31 cellular contexts compared by ENCODE assay signal in genomic region chr7:108846471-108846870, GRCh38.
"Had no signal": no experiment of that assay in that cellular context is flagged by ENCODE, and none has a peak within 500 bp of the region (broad histone marks: within the 10 kb centered on the region; RNA-seq: fewer than 3 reads in every experiment).

No MANE protein-coding gene starts in this region.

- H3K36me3 Mint-ChIP-seq: activated CD4-positive, alpha-beta memory T cell treated with anti-CD3 and anti-CD28 coated beads for 36 hours; activated naive CD4-positive, alpha-beta T cell treated with anti-CD3 and anti-CD28 coated beads, Interleukin-2, amount 10 ng/mL, durations not matched to agents 7 days and 5 days; activated naive CD4-positive, alpha-beta T cell treated with anti-CD3 and anti-CD28 coated beads, Interleukin-2, amount 50 U/mL, for 72 hours; activated naive CD8-positive, alpha-beta T cell treated with anti-CD3 and anti-CD28 coated beads, Interleukin-2, amount 10 ng/mL, durations not matched to agents 7 days and 5 days had no signal

- H3K27ac ChIP-seq: ascending aorta, brain microvascular endothelial cell, esophagus muscularis mucosa, foreskin keratinocyte, gastrocnemius medialis, heart right ventricle had no signal

- H3K4me1 Mint-ChIP-seq: activated CD4-positive, alpha-beta T cell treated with anti-CD3 and anti-CD28 coated beads for 36 hours; activated CD4-positive, alpha-beta T cell treated with anti-CD3 and anti-CD28 coated beads, Interleukin-2, amount 10 ng/mL, durations not matched to agents 24 days and 14 days; activated naive CD4-positive, alpha-beta T cell treated with anti-CD3 and anti-CD28 coated beads, Interleukin-2, amount 10 ng/mL, durations not matched to agents 7 days and 5 days; activated naive CD8-positive, alpha-beta T cell treated with anti-CD3 and anti-CD28 coated beads, Interleukin-2, amount 10 ng/mL, durations not matched to agents 7 days and 5 days; T-helper 17 cell had no signal

- DNase-seq: activated CD4-positive, alpha-beta memory T cell treated with anti-CD3 and anti-CD28 coated beads for 36 hours; activated CD4-positive, alpha-beta T cell treated with anti-CD3 and anti-CD28 coated beads for 36 hours; activated CD4-positive, alpha-beta T cell treated with anti-CD3 and anti-CD28 coated beads, Interleukin-2, amount 10 ng/mL, durations not matched to agents 24 days and 14 days; activated CD4-positive, CD25-positive, alpha-beta regulatory T cell; activated CD4-positive, CD25-positive, alpha-beta regulatory T cell treated with anti-CD3 and anti-CD28 coated beads, Interleukin-2, amount 50 U/mL, for 72 hours; activated CD8-positive, alpha-beta memory T cell treated with anti-CD3 and anti-CD28 coated beads, Interleukin-2, amount 50 U/mL, for 48 hours; activated gamma-delta T cell; activated naive CD4-positive, alpha-beta T cell; activated naive CD4-positive, alpha-beta T cell treated with anti-CD3 and anti-CD28 coated beads, Interleukin-2, amount 10 ng/mL, durations not matched to agents 7 days and 5 days; activated naive CD8-positive, alpha-beta T cell treated with anti-CD3 and anti-CD28 coated beads, Interleukin-2, amount 10 ng/mL, durations not matched to agents 7 days and 5 days; activated T-cell treated with anti-CD3 and anti-CD28 coated beads for 4 hours; activated T-cell treated with anti-CD3 and anti-CD28 coated beads, Interleukin-2, amount 50 U/mL, for 24 hours; activated T-cell treated with anti-CD3 and anti-CD28 coated beads, Interleukin-2, amount 50 U/mL, for 72 hours; brain microvascular endothelial cell; caudate nucleus; cortex of kidney; dermis blood vessel endothelial cell; effector CD4-positive, alpha-beta T cell; effector memory CD8-positive, alpha-beta T cell; erythroblast; foreskin keratinocyte; gastrocnemius medialis; heart right ventricle; T-helper 1 cell; T-helper 17 cell; T1000 had no signal

- H3K9me3 ChIP-seq: ascending aorta, esophagus muscularis mucosa, gastrocnemius medialis, heart right ventricle had no signal

- H3K27me3 Mint-ChIP-seq: activated CD4-positive, alpha-beta memory T cell treated with anti-CD3 and anti-CD28 coated beads for 36 hours; activated CD4-positive, alpha-beta T cell treated with anti-CD3 and anti-CD28 coated beads for 36 hours; activated CD4-positive, alpha-beta T cell treated with anti-CD3 and anti-CD28 coated beads, Interleukin-2, amount 10 ng/mL, durations not matched to agents 24 days and 14 days; activated naive CD4-positive, alpha-beta T cell treated with anti-CD3 and anti-CD28 coated beads, Interleukin-2, amount 10 ng/mL, durations not matched to agents 7 days and 5 days; activated naive CD8-positive, alpha-beta T cell treated with anti-CD3 and anti-CD28 coated beads, Interleukin-2, amount 10 ng/mL, durations not matched to agents 7 days and 5 days; activated T-cell treated with anti-CD3 and anti-CD28 coated beads, Interleukin-2, amount 50 U/mL, for 24 hours; effector memory CD8-positive, alpha-beta T cell; T-helper 17 cell had no signal

- H3K9me3 Mint-ChIP-seq: activated CD4-positive, alpha-beta memory T cell treated with anti-CD3 and anti-CD28 coated beads for 36 hours; activated CD4-positive, alpha-beta T cell treated with anti-CD3 and anti-CD28 coated beads, Interleukin-2, amount 10 ng/mL, durations not matched to agents 24 days and 14 days; activated naive CD4-positive, alpha-beta T cell treated with anti-CD3 and anti-CD28 coated beads, Interleukin-2, amount 10 ng/mL, durations not matched to agents 7 days and 5 days; activated naive CD8-positive, alpha-beta T cell treated with anti-CD3 and anti-CD28 coated beads, Interleukin-2, amount 10 ng/mL, durations not matched to agents 7 days and 5 days; activated T-cell treated with anti-CD3 and anti-CD28 coated beads, Interleukin-2, amount 50 U/mL, for 24 hours; T-helper 2 cell treated with Interferon-gamma antibody and Interleukin-4, amounts not matched to agents 5 μg/mL and 100 μg/mL, for 36 hours had no signal

- ATAC-seq: activated CD4-positive, alpha-beta T cell treated with anti-CD3 and anti-CD28 coated beads for 36 hours; activated naive CD4-positive, alpha-beta T cell treated with anti-CD3 and anti-CD28 coated beads, Interleukin-2, amount 50 U/mL, for 72 hours; activated T-cell treated with anti-CD3 and anti-CD28 coated beads, Interleukin-2, amount 50 U/mL, for 72 hours; effector memory CD8-positive, alpha-beta T cell; foreskin keratinocyte; gastrocnemius medialis; heart right ventricle; T-helper 17 cell had no signal

- H3K27me3 ChIP-seq: ascending aorta, brain microvascular endothelial cell, esophagus muscularis mucosa, foreskin keratinocyte, gastrocnemius medialis, heart right ventricle had no signal

- H3K36me3 ChIP-seq: ascending aorta, brain microvascular endothelial cell, esophagus muscularis mucosa, gastrocnemius medialis, heart right ventricle had no signal

- FAIRE-seq: colon had no signal

- H3K27ac Mint-ChIP-seq: activated CD4-positive, alpha-beta memory T cell treated with anti-CD3 and anti-CD28 coated beads for 36 hours; activated CD4-positive, alpha-beta T cell treated with anti-CD3 and anti-CD28 coated beads for 36 hours; activated CD4-positive, alpha-beta T cell treated with anti-CD3 and anti-CD28 coated beads, Interleukin-2, amount 10 ng/mL, durations not matched to agents 24 days and 14 days; activated naive CD4-positive, alpha-beta T cell treated with anti-CD3 and anti-CD28 coated beads, Interleukin-2, amount 10 ng/mL, durations not matched to agents 7 days and 5 days; activated naive CD4-positive, alpha-beta T cell treated with anti-CD3 and anti-CD28 coated beads, Interleukin-2, amount 50 U/mL, for 72 hours; activated naive CD8-positive, alpha-beta T cell treated with anti-CD3 and anti-CD28 coated beads, Interleukin-2, amount 10 ng/mL, durations not matched to agents 7 days and 5 days; activated T-cell treated with anti-CD3 and anti-CD28 coated beads, Interleukin-2, amount 50 U/mL, for 24 hours; activated T-cell treated with anti-CD3 and anti-CD28 coated beads, Interleukin-2, amount 50 U/mL, for 72 hours; effector memory CD8-positive, alpha-beta T cell; T-helper 17 cell; T-helper 2 cell treated with Interferon-gamma antibody and Interleukin-4, amounts not matched to agents 5 μg/mL and 100 μg/mL, for 36 hours had no signal

- H3K4me3 Mint-ChIP-seq: activated CD4-positive, alpha-beta memory T cell treated with anti-CD3 and anti-CD28 coated beads for 36 hours; activated CD4-positive, alpha-beta T cell treated with anti-CD3 and anti-CD28 coated beads for 36 hours; activated CD4-positive, alpha-beta T cell treated with anti-CD3 and anti-CD28 coated beads, Interleukin-2, amount 10 ng/mL, durations not matched to agents 24 days and 14 days; activated naive CD4-positive, alpha-beta T cell treated with anti-CD3 and anti-CD28 coated beads, Interleukin-2, amount 10 ng/mL, durations not matched to agents 7 days and 5 days; activated naive CD8-positive, alpha-beta T cell treated with anti-CD3 and anti-CD28 coated beads, Interleukin-2, amount 10 ng/mL, durations not matched to agents 7 days and 5 days; activated T-cell treated with anti-CD3 and anti-CD28 coated beads, Interleukin-2, amount 50 U/mL, for 24 hours; activated T-cell treated with anti-CD3 and anti-CD28 coated beads, Interleukin-2, amount 50 U/mL, for 72 hours; effector memory CD8-positive, alpha-beta T cell; T-helper 17 cell; T-helper 2 cell treated with Interferon-gamma antibody and Interleukin-4, amounts not matched to agents 5 μg/mL and 100 μg/mL, for 36 hours had no signal

- H3K4me3 ChIP-seq: ascending aorta, esophagus muscularis mucosa, gastrocnemius medialis, heart right ventricle had no signal

- H3K4me1 ChIP-seq: ascending aorta, foreskin keratinocyte, gastrocnemius medialis, heart right ventricle had no signal
